ENCODE assay signal across 11 cellular contexts in genomic region chr16:71781741-71782140, GRCh38. TPM values are rescaled to one million over a fixed set of nuclear protein-coding genes. Genes with fewer than 3 reads are reported as not detected.
DNase-seq lines count a peak whose midpoint lies in the region; TF ChIP-seq lines count a peak whose summit lies in the region.
"Had no signal": no experiment of that assay in that cellular context is flagged by ENCODE, and none has a peak within 500 bp of the region (broad histone marks: within the 10 kb centered on the region; RNA-seq: fewer than 3 reads in every experiment).

No MANE protein-coding gene starts in this region.

- no peaks in the 10 kb centered on the region for H3K27me3 ChIP-seq in smooth muscle cell (ENCODE audit: low read depth)

- peaks cover 25% of the 10 kb centered on the region for H3K36me3 Mint-ChIP-seq in activated CD4-positive, alpha-beta T cell treated with anti-CD3 and anti-CD28 coated beads, Interleukin-2, amount 10 ng/mL, durations not matched to agents 24 days and 14 days (ENCODE audit: low read depth)

- H3K27me3 Mint-ChIP-seq in activated CD4-positive, alpha-beta T cell treated with anti-CD3 and anti-CD28 coated beads, Interleukin-2, amount 10 ng/mL, durations not matched to agents 24 days and 14 days = no peaks in the 10 kb centered on the region
- H3K27me3 Mint-ChIP-seq: activated B cell treated with CpG ODN at 0.5 μM for 24 hours had no signal

- no peaks in the 10 kb centered on the region for H3K9me3 Mint-ChIP-seq in activated CD4-positive, alpha-beta T cell treated with anti-CD3 and anti-CD28 coated beads, Interleukin-2, amount 10 ng/mL, durations not matched to agents 24 days and 14 days
- H3K9me3 Mint-ChIP-seq: activated B cell treated with CpG ODN at 0.5 μM for 24 hours; activated naive CD4-positive, alpha-beta T cell treated with anti-CD3 and anti-CD28 coated beads for 36 hours had no signal

- no peak overlapping the region for H2AFZ ChIP-seq in smooth muscle cell (ENCODE audit: low read depth)

- no peaks in the 10 kb centered on the region for H3F3A ChIP-seq in smooth muscle cell (ENCODE audit: low read depth)

- TF ChIP-seq CTCF in smooth muscle cell (IDR thresholded peaks at IDR 0.05; ENCODE audit: borderline replicate concordance, insufficient read depth, poor library complexity, severe bottlenecking) = no peak

- H3K4me1 ChIP-seq in smooth muscle cell (ENCODE audit: low read depth) = no peaks in the 10 kb centered on the region

- H3K9me3 ChIP-seq in smooth muscle cell (replicated peaks; ENCODE audit: low read depth) = no peaks in the 10 kb centered on the region

- H3K79me2 ChIP-seq in smooth muscle cell (ENCODE audit: low read depth) = peaks cover 99% of the 10 kb centered on the region

- peak overlapping the region; percentile 1 for H3K4me2 ChIP-seq in smooth muscle cell

- no peak overlapping the region for H3K27ac Mint-ChIP-seq in activated CD4-positive, alpha-beta T cell treated with anti-CD3 and anti-CD28 coated beads, Interleukin-2, amount 10 ng/mL, durations not matched to agents 24 days and 14 days
- H3K27ac Mint-ChIP-seq: activated B cell treated with CpG ODN at 0.5 μM for 24 hours; activated naive CD4-positive, alpha-beta T cell treated with anti-CD3 and anti-CD28 coated beads for 36 hours had no signal

- peaks cover 98% of the 10 kb centered on the region for H4K20me1 ChIP-seq in smooth muscle cell (ENCODE audit: low read depth)

- peaks cover 8% of the 10 kb centered on the region for H3K4me1 Mint-ChIP-seq in activated CD4-positive, alpha-beta T cell treated with anti-CD3 and anti-CD28 coated beads, Interleukin-2, amount 10 ng/mL, durations not matched to agents 24 days and 14 days

- peak; percentile 5 for DNase-seq in activated CD4-positive, alpha-beta T cell treated with anti-CD3 and anti-CD28 coated beads, Interleukin-2, amount 10 ng/mL, durations not matched to agents 24 days and 14 days
- no peak for DNase-seq in activated CD4-positive, alpha-beta T cell treated with anti-CD3 and anti-CD28 coated beads, Interleukin-2, amount 50 U/mL, for 4 hours
- peak; percentile 35 for DNase-seq in amniotic epithelial cell (ENCODE audit: low read depth)
- DNase-seq in iPS-NIHi11 (ENCODE audit: low spot score) = peak; percentile 11
- no peak for DNase-seq in smooth muscle cell (lab: John Stamatoyannopoulos, UW; ENCODE audit: unreplicated experiment)
- DNase-seq in COLO829 (ENCODE audit: low spot score) = no peak
- no peak for DNase-seq in OCI-M2 (lab: John Stamatoyannopoulos, UW; ENCODE audit: unreplicated experiment)
- no peak for DNase-seq in cerebellar nuclear complex (lab: John Stamatoyannopoulos, UW)
- DNase-seq: activated B cell treated with CpG ODN at 0.5 μM for 24 hours; activated naive CD4-positive, alpha-beta T cell treated with anti-CD3 and anti-CD28 coated beads for 36 hours; substantia nigra had no signal

- intact Hi-C loops in activated CD4-positive, alpha-beta T cell treated with anti-CD3 and anti-CD28 coated beads, Interleukin-2, amount 10 ng/mL, durations not matched to agents 24 days and 14 days (cut with micrococcal nuclease) = no loop called here

- H3K4me3 Mint-ChIP-seq in activated CD4-positive, alpha-beta T cell treated with anti-CD3 and anti-CD28 coated beads, Interleukin-2, amount 10 ng/mL, durations not matched to agents 24 days and 14 days = no peak overlapping the region
- H3K4me3 Mint-ChIP-seq: activated B cell treated with CpG ODN at 0.5 μM for 24 hours; activated naive CD4-positive, alpha-beta T cell treated with anti-CD3 and anti-CD28 coated beads for 36 hours had no signal

- H3K36me3 ChIP-seq in smooth muscle cell (ENCODE audit: low read depth) = peaks cover 3% of the 10 kb centered on the region

- WGBS in smooth muscle cell (ENCODE audit: low lambda C conversion rate) = 52% methylated on average over 3 of the region's 3 CpGs

- H3K4me3 ChIP-seq in smooth muscle cell = no peak overlapping the region

- H3K27ac ChIP-seq in smooth muscle cell (ENCODE audit: low read depth) = peak overlapping the region; percentile 75

- peak overlapping the region; percentile 44 for H3K9ac ChIP-seq in smooth muscle cell (ENCODE audit: low read depth)

RNA-seq across cellular contexts. Expression of gene AP1G1, which starts 26.9 kb away (rescaled TPM):
- 98.3 and 99.5 TPM in 2 replicates for total RNA-seq in activated CD4-positive, alpha-beta T cell treated with anti-CD3 and anti-CD28 coated beads, Interleukin-2, amount 10 ng/mL, durations not matched to agents 24 days and 14 days
- 84.4 and 90.3 TPM in 2 replicates for total RNA-seq in smooth muscle cell
- 17.1 and 19.8 TPM in 2 replicates for polyA plus RNA-seq in smooth muscle cell

RNA-seq across cellular contexts. Expression of gene PHLPP2, which starts 57.2 kb away (rescaled TPM):
- 14.8 and 18.2 TPM in 2 replicates for total RNA-seq in activated CD4-positive, alpha-beta T cell treated with anti-CD3 and anti-CD28 coated beads, Interleukin-2, amount 10 ng/mL, durations not matched to agents 24 days and 14 days
- 5.3 and 6.6 TPM in 2 replicates for total RNA-seq in smooth muscle cell
- 1.5 and 2.3 TPM in 2 replicates for polyA plus RNA-seq in smooth muscle cell

Comparison
In these comparisons a context has a peak if more than half of its experiments do, and no peak if none do; other contexts are left out.
1. DNase-seq: peak in activated CD4-positive, alpha-beta T cell treated with anti-CD3 and anti-CD28 coated beads, Interleukin-2, amount 10 ng/mL, durations not matched to agents 24 days and 14 days (single experiment), amniotic epithelial cell (single experiment) and iPS-NIHi11 (single experiment); none in activated CD4-positive, alpha-beta T cell treated with anti-CD3 and anti-CD28 coated beads, Interleukin-2, amount 50 U/mL, for 4 hours (0 of 2), smooth muscle cell (single experiment), COLO829 (single experiment), OCI-M2 (single experiment) and cerebellar nuclear complex (0 of 2).